ENCODE assay signal across 6 cellular contexts in the genomic region with DNA sequence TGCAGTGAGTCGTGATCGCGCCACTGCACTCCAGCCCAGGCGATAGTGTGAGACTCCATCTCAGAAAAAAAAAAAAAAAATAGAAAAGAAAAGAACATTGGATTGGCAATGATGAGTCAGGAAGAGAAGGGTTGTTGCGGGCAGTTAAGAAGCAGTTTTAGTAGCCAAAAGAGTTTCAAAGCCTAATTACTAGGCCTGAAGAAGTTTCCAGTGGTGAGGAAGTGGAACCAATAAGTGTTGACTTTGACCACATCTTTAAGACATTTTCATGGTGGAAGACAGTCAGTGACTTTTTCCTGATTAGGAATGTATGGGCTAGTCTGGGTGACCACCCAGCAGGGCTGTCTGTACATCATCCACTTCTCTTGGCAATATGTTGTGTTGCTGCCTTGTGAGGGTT.
"Had no signal": no experiment of that assay in that cellular context is flagged by ENCODE, and none has a peak within 500 bp of the region (broad histone marks: within the 10 kb centered on the region; RNA-seq: fewer than 3 reads in every experiment).

No MANE protein-coding gene starts in this region.

- H3K4me3 ChIP-seq: GM23338 had no signal

- H3K4me2 ChIP-seq: GM23338 had no signal

- ATAC-seq: GM23338, HepG2 had no signal

- H3K27ac ChIP-seq: HL-60 had no signal

- H2AFZ ChIP-seq: GM23338 had no signal

- DNase-seq: H9, HCEC 1CT, KBM-7 had no signal
